Comparison of ENCODE assay signal across 5 cellular contexts in the genomic region with DNA sequence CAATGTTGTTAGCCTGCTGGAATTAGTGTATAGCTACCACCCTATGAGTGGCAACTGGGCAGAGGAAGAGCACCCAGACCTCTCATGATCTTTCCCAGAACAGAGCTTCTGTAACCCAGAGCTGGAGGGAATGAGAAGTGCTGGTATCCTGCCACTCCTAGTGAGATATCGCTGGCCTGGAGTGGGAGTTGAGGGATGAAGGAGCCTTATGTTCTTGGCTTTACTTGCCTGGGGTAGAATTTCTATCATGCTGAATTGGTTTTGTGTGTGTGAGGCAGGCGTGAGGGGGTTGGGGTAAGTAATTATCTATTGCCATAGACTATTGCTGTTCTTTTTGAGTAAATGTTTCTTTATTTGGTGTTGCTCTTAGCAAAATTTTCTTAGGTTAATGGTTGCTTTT.
"Had no signal": no experiment of that assay in that cellular context is flagged by ENCODE, and none has a peak within 500 bp of the region (broad histone marks: within the 10 kb centered on the region; RNA-seq: fewer than 3 reads in every experiment).

No MANE protein-coding gene starts in this region.

- H3K9me3 Mint-ChIP-seq: IgD-negative memory B cell had no signal

- H3K27me3 Mint-ChIP-seq: IgD-negative memory B cell had no signal

- ATAC-seq: HepG2 had no signal

- H3K4me3 Mint-ChIP-seq: IgD-negative memory B cell had no signal

- H3K27ac Mint-ChIP-seq: IgD-negative memory B cell had no signal

- H3K4me1 Mint-ChIP-seq: IgD-negative memory B cell had no signal

- DNase-seq: GM23248, GOT3, H7 had no signal
